Comparison of ENCODE assay signal across 8 cellular contexts in genomic region chr6:19836799-19837510, GRCh38. TPM values are rescaled to one million over a fixed set of nuclear protein-coding genes. Genes with fewer than 3 reads are reported as not detected.
A peak's percentile ranks its signal among the peaks of the same experiment; 100 is the strongest.
DNase-seq lines count a peak whose midpoint lies in the region; ATAC-seq and TF ChIP-seq lines count a peak whose summit lies in the region.

ID4 (plus strand) TSS chr6:19837370; CDS start chr6:19837755, 385 bp downstream.

- no peak within 1 kb of the TSS for H2AK5ac ChIP-seq in mesendoderm (ENCODE audit: low read length)

- H3K56ac ChIP-seq in mesendoderm (ENCODE audit: low read length), result peak within 1 kb of the TSS; percentile 94

- H3K27ac ChIP-seq in mesendoderm (ENCODE audit: low read depth, low read length) (peak within 1 kb of the TSS; percentile 90), tibial nerve (peak within 1 kb of the TSS; percentile 86 to 97 (median 95))

- ATAC-seq in activated T-helper 17 cell treated with anti-CD3 and anti-CD28 coated beads, Interleukin-2, amount 50 U/mL, for 72 hours (replicated peaks), result no peak

- H2BK120ac ChIP-seq in mesendoderm (ENCODE audit: low read depth, low read length), result no peak within 1 kb of the TSS

- H3K36me3 Mint-ChIP-seq in activated T-helper 17 cell treated with anti-CD3 and anti-CD28 coated beads, Interleukin-2, amount 50 U/mL, for 72 hours (ENCODE audit: low read depth), result peaks cover 4% of the 10 kb centered on the region
- H3K36me3 Mint-ChIP-seq in activated T-helper 2 cell treated with anti-CD3 and anti-CD28 coated beads, Interferon-gamma antibody, Interleukin-2, Interleukin-4, amounts not matched to agents 10 μg/mL and 5 μg/mL and 100 μg/mL, durations not matched to agents 14 hours and 24 hours and 36 hours (ENCODE audit: low read depth), result peaks cover 3% of the 10 kb centered on the region

- H3K23ac ChIP-seq in mesendoderm (ENCODE audit: low read length), result peak within 1 kb of the TSS; percentile 84

- H3K36me3 ChIP-seq in NT2/D1 (ENCODE audit: insufficient read depth, insufficient read length, low read length), result peaks cover 12% of the 10 kb centered on the region
- H3K36me3 ChIP-seq in mesendoderm (ENCODE audit: control insufficient read depth, insufficient read depth, low read length), result no peaks in the 10 kb centered on the region
- H3K36me3 ChIP-seq in tibial nerve, result no peaks in the 10 kb centered on the region

- peak; percentile 97 to 98 for TF ChIP-seq POLR2A in tibial nerve (IDR thresholded peaks at IDR 0.05)

- H3K9ac ChIP-seq in NT2/D1 (ENCODE audit: insufficient read length, low read depth), result peak within 1 kb of the TSS; percentile 91
- H3K9ac ChIP-seq in mesendoderm (ENCODE audit: low read length), result peak within 1 kb of the TSS; percentile 91

- H2BK5ac ChIP-seq in mesendoderm (ENCODE audit: low read length), result peak within 1 kb of the TSS; percentile 61

- H2BK15ac ChIP-seq in mesendoderm (replicated peaks; ENCODE audit: low read depth), result no peak within 1 kb of the TSS

- DNase-seq in NCI-H2107 (lab: John Stamatoyannopoulos, UW) (peak; percentile 19), NCI-H2107 treated with DMSO at 0.1 percent for 48 hours (lab: John Stamatoyannopoulos, UW; ENCODE audit: unreplicated experiment) (no peak), NT2/D1 (ENCODE audit: low read depth, low spot score) (peak; percentile 86), epithelial cell of proximal tubule (ENCODE audit: low read depth) (peak; percentile 63), mesendoderm (peak; percentile 99), tibial nerve (ENCODE audit: low spot score in 2 of 2) (peak; percentile 80 to 84)
- no peak for DNase-seq in activated T-helper 2 cell treated with anti-CD3 and anti-CD28 coated beads, Interferon-gamma antibody, Interleukin-2, Interleukin-4, amounts not matched to agents 10 μg/mL and 5 μg/mL and 100 μg/mL, durations not matched to agents 14 hours and 24 hours and 36 hours (ENCODE audit: low spot score)

- peak within 1 kb of the TSS; percentile 88 for H3K4me3 ChIP-seq in NT2/D1 (ENCODE audit: insufficient read length, low read depth)
- H3K4me3 ChIP-seq in epithelial cell of proximal tubule (ENCODE audit: low read depth, low read length), result peak within 1 kb of the TSS; percentile 75
- peak within 1 kb of the TSS; percentile 50 for H3K4me3 ChIP-seq in mesendoderm (ENCODE audit: low read length)
- peak within 1 kb of the TSS; percentile 54 to 89 (median 74) for H3K4me3 ChIP-seq in tibial nerve

- no peak for TF ChIP-seq CTCF in epithelial cell of proximal tubule (conservative IDR thresholded peaks at IDR 0.05; ENCODE audit: low read depth, low read length)
- TF ChIP-seq CTCF in tibial nerve (IDR thresholded peaks at IDR 0.05), result peak in 1 of 5 experiments; percentile 5

- no peak within 1 kb of the TSS for H3K4me3 Mint-ChIP-seq in activated T-helper 17 cell treated with anti-CD3 and anti-CD28 coated beads, Interleukin-2, amount 50 U/mL, for 72 hours
- no peak within 1 kb of the TSS for H3K4me3 Mint-ChIP-seq in activated T-helper 2 cell treated with anti-CD3 and anti-CD28 coated beads, Interferon-gamma antibody, Interleukin-2, Interleukin-4, amounts not matched to agents 10 μg/mL and 5 μg/mL and 100 μg/mL, durations not matched to agents 14 hours and 24 hours and 36 hours (ENCODE audit: low read depth)

- no peaks in the 10 kb centered on the region for H3K9me3 Mint-ChIP-seq in activated T-helper 17 cell treated with anti-CD3 and anti-CD28 coated beads, Interleukin-2, amount 50 U/mL, for 72 hours
- H3K9me3 Mint-ChIP-seq in activated T-helper 2 cell treated with anti-CD3 and anti-CD28 coated beads, Interferon-gamma antibody, Interleukin-2, Interleukin-4, amounts not matched to agents 10 μg/mL and 5 μg/mL and 100 μg/mL, durations not matched to agents 14 hours and 24 hours and 36 hours, result no peaks in the 10 kb centered on the region

- H4K8ac ChIP-seq in mesendoderm (ENCODE audit: low read depth, low read length), result no peak within 1 kb of the TSS

- H3K79me2 ChIP-seq in mesendoderm (ENCODE audit: control insufficient read depth, insufficient read depth, low read length), result peaks cover 22% of the 10 kb centered on the region

- peak in 1 of 2 donors; percentile 99 for TF ChIP-seq EP300 in tibial nerve (IDR thresholded peaks at IDR 0.05)

- no peaks in the 10 kb centered on the region for H3K79me1 ChIP-seq in mesendoderm (ENCODE audit: low read length)

- no CpG with 5 or more reads among the region's 71 CpGs for WGBS in mesendoderm (ENCODE audit: extremely low coverage, insufficient coverage, low lambda C conversion rate)
- 2% methylated on average over 32 to 45 of the region's 71 CpGs for WGBS in tibial nerve, 2 donors

- H3K18ac ChIP-seq in mesendoderm (ENCODE audit: low read length), result peak within 1 kb of the TSS; percentile 96

- H3K27me3 Mint-ChIP-seq in activated T-helper 17 cell treated with anti-CD3 and anti-CD28 coated beads, Interleukin-2, amount 50 U/mL, for 72 hours, result peaks cover 35% of the 10 kb centered on the region
- H3K27me3 Mint-ChIP-seq in activated T-helper 2 cell treated with anti-CD3 and anti-CD28 coated beads, Interferon-gamma antibody, Interleukin-2, Interleukin-4, amounts not matched to agents 10 μg/mL and 5 μg/mL and 100 μg/mL, durations not matched to agents 14 hours and 24 hours and 36 hours (ENCODE audit: low read depth), result peaks cover 49% of the 10 kb centered on the region

- H3K9me3 ChIP-seq in NT2/D1 (ENCODE audit: insufficient read depth, low read length) (no peaks in the 10 kb centered on the region), tibial nerve (no peaks in the 10 kb centered on the region)

- peak within 1 kb of the TSS; percentile 72 for H3K4me2 ChIP-seq in mesendoderm (ENCODE audit: low read length)

- no peaks in the 10 kb centered on the region for H3K4me1 Mint-ChIP-seq in activated T-helper 17 cell treated with anti-CD3 and anti-CD28 coated beads, Interleukin-2, amount 50 U/mL, for 72 hours
- peaks cover 2% of the 10 kb centered on the region for H3K4me1 Mint-ChIP-seq in activated T-helper 2 cell treated with anti-CD3 and anti-CD28 coated beads, Interferon-gamma antibody, Interleukin-2, Interleukin-4, amounts not matched to agents 10 μg/mL and 5 μg/mL and 100 μg/mL, durations not matched to agents 14 hours and 24 hours and 36 hours (ENCODE audit: low read depth)

- H3K27me3 ChIP-seq in NT2/D1 (ENCODE audit: insufficient read depth, insufficient read length) (no peaks in the 10 kb centered on the region), mesendoderm (ENCODE audit: insufficient read depth, low read length, poor library complexity) (no peaks in the 10 kb centered on the region), tibial nerve (peaks cover 0 to 7% of the 10 kb centered on the region in 2 donors)

- intact Hi-C loops in activated T-helper 2 cell treated with anti-CD3 and anti-CD28 coated beads, Interferon-gamma antibody, Interleukin-2, Interleukin-4, amounts not matched to agents 10 μg/mL and 5 μg/mL and 100 μg/mL, durations not matched to agents 14 hours and 24 hours and 36 hours (cut with micrococcal nuclease), result loop anchor here (10.0 kb wide), 1 partner anchor 1758 kb away; the partner anchor contains the start of gene SOX4

- H3K4me1 ChIP-seq in NT2/D1 (ENCODE audit: insufficient read depth, insufficient read length), result peaks cover 2% of the 10 kb centered on the region
- no peaks in the 10 kb centered on the region for H3K4me1 ChIP-seq in mesendoderm (ENCODE audit: control insufficient read depth, low read depth, low read length)
- peaks cover 0 to 26% (median 1%) of the 10 kb centered on the region in 4 donors for H3K4me1 ChIP-seq in tibial nerve

- no peak within 1 kb of the TSS for H4K5ac ChIP-seq in mesendoderm (ENCODE audit: low read length)

- no peak within 1 kb of the TSS for H3K4ac ChIP-seq in mesendoderm (ENCODE audit: low read depth, low read length)

- no peak within 1 kb of the TSS for H3K27ac Mint-ChIP-seq in activated T-helper 17 cell treated with anti-CD3 and anti-CD28 coated beads, Interleukin-2, amount 50 U/mL, for 72 hours
- no peak within 1 kb of the TSS for H3K27ac Mint-ChIP-seq in activated T-helper 2 cell treated with anti-CD3 and anti-CD28 coated beads, Interferon-gamma antibody, Interleukin-2, Interleukin-4, amounts not matched to agents 10 μg/mL and 5 μg/mL and 100 μg/mL, durations not matched to agents 14 hours and 24 hours and 36 hours

RNA-seq across cellular contexts. Expression of gene ID4, which starts in this region (rescaled TPM):
- total RNA-seq in epithelial cell of proximal tubule, result 7.0 and 17.8 TPM in 2 replicates
- 21.2 TPM for polyA plus RNA-seq in mesendoderm (2013, experiment 1 of 2)
- 20.1 TPM for polyA plus RNA-seq in mesendoderm (2013, experiment 2 of 2)
- total RNA-seq in tibial nerve, result 10 to 100 TPM; 27.0 to 69.0 (median 33.3) TPM
- total RNA-seq in activated T-helper 17 cell treated with anti-CD3 and anti-CD28 coated beads, Interleukin-2, amount 50 U/mL, for 72 hours, result not detected
- not detected in 2 replicates for total RNA-seq in activated T-helper 2 cell treated with anti-CD3 and anti-CD28 coated beads, Interferon-gamma antibody, Interleukin-2, Interleukin-4, amounts not matched to agents 10 μg/mL and 5 μg/mL and 100 μg/mL, durations not matched to agents 14 hours and 24 hours and 36 hours

Comparison
In these comparisons a context has a peak if more than half of its experiments do, and no peak if none do; other contexts are left out.
1. DNase-seq: peak in NCI-H2107 (single experiment), NT2/D1 (single experiment), epithelial cell of proximal tubule (single experiment), mesendoderm (single experiment) and tibial nerve (2 of 2); none in NCI-H2107 treated with DMSO at 0.1 percent for 48 hours (single experiment) and activated T-helper 2 cell treated with anti-CD3 and anti-CD28 coated beads, Interferon-gamma antibody, Interleukin-2, Interleukin-4, amounts not matched to agents 10 μg/mL and 5 μg/mL and 100 μg/mL, durations not matched to agents 14 hours and 24 hours and 36 hours (single experiment).
2. Peak in every context shown above with its lines, with median percentiles within 50 percentile points of each other: H3K4me3 ChIP-seq.